Comparison of ENCODE assay signal across 17 cellular contexts in genomic region chr9:129632460-129632859, GRCh38. TPM values are rescaled to one million over a fixed set of nuclear protein-coding genes. Genes with fewer than 3 reads are reported as not detected.
DNase-seq lines count a peak whose midpoint lies in the region; ATAC-seq and TF ChIP-seq lines count a peak whose summit lies in the region.
"Had no signal": no experiment of that assay in that cellular context is flagged by ENCODE, and none has a peak within 500 bp of the region (broad histone marks: within the 10 kb centered on the region; RNA-seq: fewer than 3 reads in every experiment).

No MANE protein-coding gene starts in this region.

- no peaks in the 10 kb centered on the region for H3K27me3 ChIP-seq in BLaER1 treated with 17β-estradiol and CSF1 and Interleukin-3, amounts not matched to agents 10 nM and 100 nM
- H3K27me3 ChIP-seq: esophagus muscularis mucosa, sigmoid colon had no signal

- DNase-seq in ACHN (peak; percentile 18), T1000 (lab: John Stamatoyannopoulos, UW) (peak; percentile 15), kidney tubule cell (ENCODE audit: low spot score) (peak; percentile 77), mesothelial cell of epicardium (ENCODE audit: low spot score in 2 of 2, unreplicated experiment in 2 of 2) (no peak), putamen (ENCODE audit: low spot score) (no peak)
- DNase-seq: activated CD4-positive, alpha-beta T cell treated with anti-CD3 and anti-CD28 coated beads for 4 hours; glutamatergic neuron; NCI-H1436; NCI-H82; occipital lobe; PC-3; sigmoid colon had no signal

- no peak overlapping the region for H3K27ac Mint-ChIP-seq in mesothelial cell of epicardium

- no peak for ATAC-seq in HG02678 (IDR thresholded peaks at IDR 0.05; ENCODE audit: unreplicated experiment)
- ATAC-seq: PC-3 had no signal

- TF ChIP-seq CTCF in mesothelial cell of epicardium (IDR thresholded peaks at IDR 0.05; ENCODE audit: unreplicated experiment), result no peak

- H3K36me3 ChIP-seq in BLaER1 treated with 17β-estradiol and CSF1 and Interleukin-3, amounts not matched to agents 10 nM and 100 nM, result peaks cover 58 to 100% (median 93%) of the 10 kb centered on the region in 11 experiments

- H3K36me3 Mint-ChIP-seq in mesothelial cell of epicardium, result peaks cover 16% of the 10 kb centered on the region

- no peaks in the 10 kb centered on the region for H3K27me3 Mint-ChIP-seq in mesothelial cell of epicardium (ENCODE audit: low read depth)

- no peak overlapping the region for H3K4me3 Mint-ChIP-seq in mesothelial cell of epicardium

- H3K4me2 ChIP-seq in BLaER1 treated with 17β-estradiol and CSF1 and Interleukin-3, amounts not matched to agents 10 nM and 100 nM, result peak overlapping the region in 9 of 11 experiments; percentile 44 to 100 (median 94); a peak in 17 of 22 replicates

- H3K4me1 ChIP-seq in BLaER1 treated with 17β-estradiol and CSF1 and Interleukin-3, amounts not matched to agents 10 nM and 100 nM, result peaks cover 60 to 90% (median 80%) of the 10 kb centered on the region in 10 experiments

- no peak overlapping the region for H3K4me3 ChIP-seq in BLaER1 treated with 17β-estradiol and CSF1 and Interleukin-3, amounts not matched to agents 10 nM and 100 nM
- H3K4me3 ChIP-seq: esophagus muscularis mucosa, sigmoid colon, SK-N-MC had no signal

- no peaks in the 10 kb centered on the region for H3K9me3 ChIP-seq in BLaER1 treated with 17β-estradiol and CSF1 and Interleukin-3, amounts not matched to agents 10 nM and 100 nM (replicated peaks in 1 of 11)
- H3K9me3 ChIP-seq: esophagus muscularis mucosa, sigmoid colon had no signal

- peaks cover 94 to 100% (median 99%) of the 10 kb centered on the region in 11 experiments for H4K20me1 ChIP-seq in BLaER1 treated with 17β-estradiol and CSF1 and Interleukin-3, amounts not matched to agents 10 nM and 100 nM

- peaks cover 25% of the 10 kb centered on the region for H3K4me1 Mint-ChIP-seq in mesothelial cell of epicardium

- peak overlapping the region in 2 of 11 experiments; percentile 13 to 20; a peak in 4 of 22 replicates for H3K27ac ChIP-seq in BLaER1 treated with 17β-estradiol and CSF1 and Interleukin-3, amounts not matched to agents 10 nM and 100 nM
- H3K27ac ChIP-seq: sigmoid colon had no signal

- in situ Hi-C loops in ACHN (cut with HindIII; ENCODE audit: low pct_ligation_motif_present, low pct_unique_long_range_greater_than_20kb, low sequenced_read_pairs), result no loop called here

- H3K9ac ChIP-seq in BLaER1 treated with 17β-estradiol and CSF1 and Interleukin-3, amounts not matched to agents 10 nM and 100 nM, result peak overlapping the region in 7 of 11 experiments; percentile 7 to 47 (median 41); a peak in 3 of 22 replicates

- H3K9me3 Mint-ChIP-seq in mesothelial cell of epicardium, result no peaks in the 10 kb centered on the region
- H3K9me3 Mint-ChIP-seq: activated naive CD4-positive, alpha-beta T cell treated with anti-CD3 and anti-CD28 coated beads, Interleukin-2, amount 50 U/mL, for 72 hours had no signal

RNA-seq across cellular contexts. Expression of gene NTMT1, which starts 6.5 kb away (rescaled TPM):
- total RNA-seq in mesothelial cell of epicardium, result 30.7 to 33.3 TPM (median 33.0 TPM) in 3 replicates

RNA-seq across cellular contexts. Expression of gene ASB6, which starts 9.5 kb away (rescaled TPM):
- total RNA-seq in mesothelial cell of epicardium, result 24.5 to 26.2 TPM (median 24.6 TPM) in 3 replicates

RNA-seq across cellular contexts. Expression of gene C9orf50, which starts 11.6 kb away (rescaled TPM):
- 0.23 to 0.87 TPM (median 0.69 TPM) in 3 replicates for total RNA-seq in mesothelial cell of epicardium
- total RNA-seq: occipital lobe, PC-3 had no signal

RNA-seq across cellular contexts. Expression of gene PRRX2, which starts 33.0 kb away (rescaled TPM):
- 7.5 to 10.1 TPM (median 8.7 TPM) in 3 replicates for total RNA-seq in mesothelial cell of epicardium

Comparison
In these comparisons a context has a peak if more than half of its experiments do, and no peak if none do; other contexts are left out.
1. DNase-seq: peak in ACHN (single experiment), T1000 (single experiment) and kidney tubule cell (single experiment); none in mesothelial cell of epicardium (0 of 2) and putamen (single experiment).